Comparison of ENCODE assay signal across 1 cellular context in genomic region chr9:72356019-72356653, GRCh38.
TF ChIP-seq lines count a peak whose summit lies in the region.

No MANE protein-coding gene starts in this region.

TF ChIP-seq in GM23338, 12 proteins besides CTCF, POLR2A, EP300 and RAD21 (continued from another document):
- TF ChIP-seq ZNF462 (CRISPR knock-in tag; IDR thresholded peaks at IDR 0.05) (no peak), CREB1 (CRISPR knock-in tag; IDR thresholded peaks at IDR 0.05; ENCODE audit: low read depth) (no peak), ZNF331 (CRISPR knock-in tag; IDR thresholded peaks at IDR 0.05; ENCODE audit: low read depth) (no peak), ETS1 (IDR thresholded peaks at IDR 0.05) (no peak), EZH2 (IDR thresholded peaks at IDR 0.05; ENCODE audit: low read depth, unreplicated experiment) (no peak)
